In genomic region chr18:63232826-63233225, GRCh38 we compare ENCODE assay signal across 20 cellular contexts.
DNase-seq lines count a peak whose midpoint lies in the region; ATAC-seq, FAIRE-seq and TF ChIP-seq lines count a peak whose summit lies in the region.
"Had no signal": no experiment of that assay in that cellular context is flagged by ENCODE, and none has a peak within 500 bp of the region (broad histone marks: within the 10 kb centered on the region; RNA-seq: fewer than 3 reads in every experiment).

No MANE protein-coding gene starts in this region.

- FAIRE-seq in GM19239 (lab: Jason Lieb, UNC), result peak; percentile 80
- FAIRE-seq: astrocyte, H54, K562 had no signal

- peaks cover 79% of the 10 kb centered on the region for H3K4me1 Mint-ChIP-seq in activated T-cell treated with anti-CD3 and anti-CD28 coated beads, Interleukin-2, amount 50 U/mL, for 72 hours (ENCODE audit: low read depth)
- peaks cover 71% of the 10 kb centered on the region for H3K4me1 Mint-ChIP-seq in activated naive CD8-positive, alpha-beta T cell treated with anti-CD3 and anti-CD28 coated beads, Interleukin-2, amount 10 ng/mL, durations not matched to agents 7 days and 5 days
- peaks cover 31 to 66% of the 10 kb centered on the region in 2 donors for H3K4me1 Mint-ChIP-seq in stimulated activated naive B cell treated with anti-CD40 and anti-IgM and Interleukin-4, amounts not matched to agents 10 μg/mL and 1 μg/mL and 100 μg/mL, for 72 hours

- H3K27me3 Mint-ChIP-seq in activated T-cell treated with anti-CD3 and anti-CD28 coated beads, Interleukin-2, amount 50 U/mL, for 72 hours (ENCODE audit: low read depth), result no peaks in the 10 kb centered on the region
- H3K27me3 Mint-ChIP-seq in activated naive CD8-positive, alpha-beta T cell treated with anti-CD3 and anti-CD28 coated beads, Interleukin-2, amount 10 ng/mL, durations not matched to agents 7 days and 5 days, result no peaks in the 10 kb centered on the region
- no peaks in the 10 kb centered on the region for H3K27me3 Mint-ChIP-seq in stimulated activated naive B cell treated with anti-CD40 and anti-IgM and Interleukin-4, amounts not matched to agents 10 μg/mL and 1 μg/mL and 100 μg/mL, for 72 hours

- CTCF ChIA-PET in HEK293T (lab: Yijun Ruan, JAX), result interaction anchor here (0.6 kb wide), 1 partner anchor 750 kb away, joined by 3 read pairs; no protein-coding TSS in a partner anchor

- H3K36me3 Mint-ChIP-seq in activated T-cell treated with anti-CD3 and anti-CD28 coated beads, Interleukin-2, amount 50 U/mL, for 72 hours (ENCODE audit: insufficient read depth in 2 of 2), result peaks cover 23 to 49% of the 10 kb centered on the region in 2 donors
- H3K36me3 Mint-ChIP-seq in activated naive CD8-positive, alpha-beta T cell treated with anti-CD3 and anti-CD28 coated beads, Interleukin-2, amount 10 ng/mL, durations not matched to agents 7 days and 5 days, result peaks cover 68% of the 10 kb centered on the region
- peaks cover 58 to 63% of the 10 kb centered on the region in 2 donors for H3K36me3 Mint-ChIP-seq in stimulated activated naive B cell treated with anti-CD40 and anti-IgM and Interleukin-4, amounts not matched to agents 10 μg/mL and 1 μg/mL and 100 μg/mL, for 72 hours
- H3K36me3 Mint-ChIP-seq: CD14-positive monocyte had no signal

- no peak for DNase-seq in activated T-cell treated with anti-CD3 and anti-CD28 coated beads, Interleukin-2, amount 50 U/mL, for 72 hours
- no peak for DNase-seq in activated T-cell treated with anti-CD3 and anti-CD28 coated beads, Interleukin-2, amount 50 U/mL, for 1 hour
- DNase-seq in GM19239 (ENCODE audit: insufficient read length, low spot score), result no peak
- DNase-seq in activated naive CD8-positive, alpha-beta T cell treated with anti-CD3 and anti-CD28 coated beads, Interleukin-2, amount 10 ng/mL, durations not matched to agents 7 days and 5 days, result no peak
- DNase-seq in stimulated activated naive B cell treated with anti-CD40 and anti-IgM and Interleukin-4, amounts not matched to agents 10 μg/mL and 1 μg/mL and 100 μg/mL, for 72 hours, result no peak
- DNase-seq in NCI-H2107 (lab: John Stamatoyannopoulos, UW), result no peak
- DNase-seq in DMS114 treated with DMSO at 0.1 percent for 48 hours (lab: John Stamatoyannopoulos, UW; ENCODE audit: unreplicated experiment), result no peak
- DNase-seq in HEK293T (ENCODE audit: extremely low spot score), result no peak
- DNase-seq: DMS79 treated with DMSO at 0.1 percent for 48 hours, mesenchymal stem cell, NCI-H1694 treated with DMSO at 0.1 percent for 48 hours, NCI-H345, PC-9, right lobe of liver, WERI-Rb-1 had no signal

- peak overlapping the region; percentile 86 for H3K27ac Mint-ChIP-seq in activated T-cell treated with anti-CD3 and anti-CD28 coated beads, Interleukin-2, amount 50 U/mL, for 72 hours
- peak overlapping the region; percentile 56 for H3K27ac Mint-ChIP-seq in activated naive CD8-positive, alpha-beta T cell treated with anti-CD3 and anti-CD28 coated beads, Interleukin-2, amount 10 ng/mL, durations not matched to agents 7 days and 5 days
- peak overlapping the region; percentile 37 for H3K27ac Mint-ChIP-seq in stimulated activated naive B cell treated with anti-CD40 and anti-IgM and Interleukin-4, amounts not matched to agents 10 μg/mL and 1 μg/mL and 100 μg/mL, for 72 hours

- POLR2A ChIA-PET in activated naive CD8-positive, alpha-beta T cell treated with anti-CD3 and anti-CD28 coated beads, Interleukin-2, amount 10 ng/mL, durations not matched to agents 7 days and 5 days (lab: Charles Lee), result no interaction called here
- POLR2A ChIA-PET in HEK293T (lab: Yijun Ruan, JAX), result no interaction called here

- H3K9me3 Mint-ChIP-seq in activated T-cell treated with anti-CD3 and anti-CD28 coated beads, Interleukin-2, amount 50 U/mL, for 72 hours, result peaks cover 8% of the 10 kb centered on the region in 2 donors
- no peaks in the 10 kb centered on the region for H3K9me3 Mint-ChIP-seq in activated naive CD8-positive, alpha-beta T cell treated with anti-CD3 and anti-CD28 coated beads, Interleukin-2, amount 10 ng/mL, durations not matched to agents 7 days and 5 days
- H3K9me3 Mint-ChIP-seq in stimulated activated naive B cell treated with anti-CD40 and anti-IgM and Interleukin-4, amounts not matched to agents 10 μg/mL and 1 μg/mL and 100 μg/mL, for 72 hours, result peaks cover 9 to 16% of the 10 kb centered on the region in 2 donors
- H3K9me3 Mint-ChIP-seq: CD14-positive monocyte had no signal

- peak overlapping the region; percentile 58 to 77 for H3K4me3 Mint-ChIP-seq in activated T-cell treated with anti-CD3 and anti-CD28 coated beads, Interleukin-2, amount 50 U/mL, for 72 hours
- peak overlapping the region; percentile 43 for H3K4me3 Mint-ChIP-seq in activated naive CD8-positive, alpha-beta T cell treated with anti-CD3 and anti-CD28 coated beads, Interleukin-2, amount 10 ng/mL, durations not matched to agents 7 days and 5 days
- no peak overlapping the region for H3K4me3 Mint-ChIP-seq in stimulated activated naive B cell treated with anti-CD40 and anti-IgM and Interleukin-4, amounts not matched to agents 10 μg/mL and 1 μg/mL and 100 μg/mL, for 72 hours
- H3K4me3 Mint-ChIP-seq: CD14-positive monocyte, nephron had no signal

- peak in 1 of 2 donors; percentile 33 for ATAC-seq in activated T-cell treated with anti-CD3 and anti-CD28 coated beads, Interleukin-2, amount 50 U/mL, for 72 hours (replicated peaks in 1 of 2)
- peak; percentile 19 for ATAC-seq in activated naive CD8-positive, alpha-beta T cell treated with anti-CD3 and anti-CD28 coated beads, Interleukin-2, amount 10 ng/mL, durations not matched to agents 7 days and 5 days (ENCODE audit: low read depth)
- ATAC-seq in stimulated activated naive B cell treated with anti-CD40 and anti-IgM and Interleukin-4, amounts not matched to agents 10 μg/mL and 1 μg/mL and 100 μg/mL, for 72 hours (replicated peaks), result no peak
- ATAC-seq: K562, right lobe of liver had no signal

TF ChIP-seq in HEK293T, 16 proteins besides CTCF, POLR2A, EP300 and RAD21:
- no peak for TF ChIP-seq ARNT (IDR thresholded peaks at IDR 0.05)
- no peak for TF ChIP-seq HDGF (IDR thresholded peaks at IDR 0.05; ENCODE audit: borderline replicate concordance)
- no peak for TF ChIP-seq CTBP1 (IDR thresholded peaks at IDR 0.05; ENCODE audit: borderline replicate concordance)
- TF ChIP-seq NFRKB (IDR thresholded peaks at IDR 0.05), result no peak
- TF ChIP-seq, protein P1, sequence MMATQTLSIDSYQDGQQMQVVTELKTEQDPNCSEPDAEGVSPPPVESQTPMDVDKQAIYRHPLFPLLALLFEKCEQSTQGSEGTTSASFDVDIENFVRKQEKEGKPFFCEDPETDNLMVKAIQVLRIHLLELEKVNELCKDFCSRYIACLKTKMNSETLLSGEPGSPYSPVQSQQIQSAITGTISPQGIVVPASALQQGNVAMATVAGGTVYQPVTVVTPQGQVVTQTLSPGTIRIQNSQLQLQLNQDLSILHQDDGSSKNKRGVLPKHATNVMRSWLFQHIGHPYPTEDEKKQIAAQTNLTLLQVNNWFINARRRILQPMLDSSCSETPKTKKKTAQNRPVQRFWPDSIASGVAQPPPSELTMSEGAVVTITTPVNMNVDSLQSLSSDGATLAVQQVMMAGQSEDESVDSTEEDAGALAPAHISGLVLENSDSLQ (IDR thresholded peaks at IDR 0.05), result no peak
- no peak for TF ChIP-seq FOXA1 (IDR thresholded peaks at IDR 0.05)
- no peak for TF ChIP-seq ELF4 (IDR thresholded peaks at IDR 0.05)
- TF ChIP-seq LEF1 (IDR thresholded peaks at IDR 0.05; ENCODE audit: borderline replicate concordance), result no peak
- TF ChIP-seq SP1 (IDR thresholded peaks at IDR 0.05), result no peak
- TF ChIP-seq FOXM1 (IDR thresholded peaks at IDR 0.05; ENCODE audit: borderline replicate concordance), result no peak
- no peak for TF ChIP-seq L3MBTL2 (conservative IDR thresholded peaks at IDR 0.05)
- no peak for TF ChIP-seq BHLHE40 (IDR thresholded peaks at IDR 0.05; ENCODE audit: borderline replicate concordance)
- TF ChIP-seq TARDBP (IDR thresholded peaks at IDR 0.05), result no peak
- no peak for TF ChIP-seq ZNF384 (IDR thresholded peaks at IDR 0.05)
- TF ChIP-seq SUZ12 (IDR thresholded peaks at IDR 0.05), result no peak
- TF ChIP-seq FOXK2 (IDR thresholded peaks at IDR 0.05), result no peak
TF ChIP-seq in HEK293T: peak in this region for 0.

Comparison
In these comparisons a context has a peak if more than half of its experiments do, and no peak if none do; other contexts are left out.
1. H3K4me3 Mint-ChIP-seq: peak in activated T-cell treated with anti-CD3 and anti-CD28 coated beads, Interleukin-2, amount 50 U/mL, for 72 hours (2 of 2) and activated naive CD8-positive, alpha-beta T cell treated with anti-CD3 and anti-CD28 coated beads, Interleukin-2, amount 10 ng/mL, durations not matched to agents 7 days and 5 days (single experiment); none in stimulated activated naive B cell treated with anti-CD40 and anti-IgM and Interleukin-4, amounts not matched to agents 10 μg/mL and 1 μg/mL and 100 μg/mL, for 72 hours (0 of 2).
2. Peak in every context shown above with its lines, with median percentiles within 50 percentile points of each other: H3K27ac Mint-ChIP-seq.